In genomic region chr10:121195524-121195910, GRCh38 we compare ENCODE assay signal across 28 cellular contexts.
"Had no signal": no experiment of that assay in that cellular context is flagged by ENCODE, and none has a peak within 500 bp of the region (broad histone marks: within the 10 kb centered on the region; RNA-seq: fewer than 3 reads in every experiment).

No MANE protein-coding gene starts in this region.

- H3K4me3 ChIP-seq: left ventricle myocardium inferior, lung, mucosa of descending colon, prostate gland, sigmoid colon, spleen, testis, thyroid gland, transverse colon, upper lobe of right lung had no signal

- DNase-seq: head of caudate nucleus; hippocampal formation; kidney glomerular epithelial cell; left cardiac atrium; left ventricle myocardium inferior; midbrain; mucosa of descending colon; naive thymus-derived CD8-positive, alpha-beta T cell; occipital lobe; retina; right cardiac atrium; sigmoid colon; small intestine; spleen; stimulated activated CD4-positive, alpha-beta T cell treated with anti-CD3 and anti-CD28 coated beads, Interleukin-4, amount 100 ng/mL, for 24 hours; stimulated activated naive CD4-positive, alpha-beta T cell; testis; thyroid gland; transverse colon; upper lobe of right lung had no signal

- H3K27me3 Mint-ChIP-seq: memory B cell; naive thymus-derived CD8-positive, alpha-beta T cell; stimulated activated naive CD8-positive, alpha-beta T cell treated with anti-CD3 and anti-CD28 coated beads, Interleukin-15, Interleukin-2, amounts not matched to agents 100 ng/mL and 50 ng/mL, for 24 hours had no signal

- H3K4me1 Mint-ChIP-seq: memory B cell; naive thymus-derived CD8-positive, alpha-beta T cell; nephron; neural crest cell; stimulated activated effector memory CD8-positive, alpha-beta T cell treated with anti-CD3 and anti-CD28 coated beads, Interleukin-12 subunit alpha, Interleukin-12 subunit beta, amount 100 ng/mL, for 72 hours had no signal

- H3K27ac ChIP-seq: left ventricle myocardium inferior, neutrophil, prostate gland, sigmoid colon, spleen, testis, thyroid gland, transverse colon, upper lobe of right lung had no signal

- H3K27ac Mint-ChIP-seq: memory B cell; naive thymus-derived CD8-positive, alpha-beta T cell; nephron; stimulated activated effector memory CD8-positive, alpha-beta T cell treated with anti-CD3 and anti-CD28 coated beads, Interleukin-12 subunit alpha, Interleukin-12 subunit beta, amount 100 ng/mL, for 72 hours; stimulated activated naive CD8-positive, alpha-beta T cell treated with anti-CD3 and anti-CD28 coated beads, Interleukin-15, Interleukin-2, amounts not matched to agents 100 ng/mL and 50 ng/mL, for 24 hours had no signal

- H3K27me3 ChIP-seq: neutrophil, sigmoid colon, testis, thyroid gland, transverse colon, upper lobe of right lung had no signal

- ATAC-seq: left cardiac atrium; mucosa of descending colon; naive thymus-derived CD8-positive, alpha-beta T cell; right cardiac atrium; stimulated activated effector memory CD8-positive, alpha-beta T cell treated with anti-CD3 and anti-CD28 coated beads, Interleukin-12 subunit alpha, Interleukin-12 subunit beta, amount 100 ng/mL, for 72 hours; upper lobe of right lung had no signal

- H3K9me3 Mint-ChIP-seq: nephron had no signal

- H3K9me3 ChIP-seq: left ventricle myocardium inferior, mucosa of descending colon, neutrophil, prostate gland, sigmoid colon, spleen, testis, thyroid gland, transverse colon, upper lobe of right lung had no signal

- H3K36me3 Mint-ChIP-seq: memory B cell; naive thymus-derived CD8-positive, alpha-beta T cell; stimulated activated effector memory CD8-positive, alpha-beta T cell treated with anti-CD3 and anti-CD28 coated beads, Interleukin-12 subunit alpha, Interleukin-12 subunit beta, amount 100 ng/mL, for 72 hours had no signal

- H3K4me3 Mint-ChIP-seq: memory B cell; nephron; neural crest cell; stimulated activated effector memory CD8-positive, alpha-beta T cell treated with anti-CD3 and anti-CD28 coated beads, Interleukin-12 subunit alpha, Interleukin-12 subunit beta, amount 100 ng/mL, for 72 hours; stimulated activated naive CD8-positive, alpha-beta T cell treated with anti-CD3 and anti-CD28 coated beads, Interleukin-15, Interleukin-2, amounts not matched to agents 100 ng/mL and 50 ng/mL, for 24 hours had no signal

- H3K36me3 ChIP-seq: left ventricle myocardium inferior, neutrophil, prostate gland, sigmoid colon, spleen, thyroid gland, transverse colon, upper lobe of right lung had no signal

- H3K4me1 ChIP-seq: left ventricle myocardium inferior, prostate gland, sigmoid colon, spleen, testis, thyroid gland, transverse colon, upper lobe of right lung had no signal
